31 cellular contexts compared by ENCODE assay signal in the genomic region with DNA sequence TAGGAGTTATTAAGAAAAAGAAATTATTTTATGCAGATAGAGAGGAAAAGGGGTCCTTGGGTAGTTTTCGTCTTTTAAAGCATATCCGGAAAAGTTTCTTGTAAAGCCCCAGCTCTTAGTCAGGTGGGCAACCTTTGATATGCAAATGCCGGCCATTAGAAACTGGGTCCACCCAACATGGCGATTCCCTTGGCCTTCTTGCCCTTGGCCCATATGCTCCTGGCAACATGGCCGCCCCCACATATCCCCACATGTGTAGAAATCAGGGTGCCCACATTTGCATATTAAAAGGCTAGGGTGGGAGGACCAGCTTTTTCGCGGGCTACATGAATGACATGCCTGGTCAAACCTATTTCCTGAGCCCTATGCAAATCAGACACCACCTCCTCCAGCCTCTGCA.
"Had no signal": no experiment of that assay in that cellular context is flagged by ENCODE, and none has a peak within 500 bp of the region (broad histone marks: within the 10 kb centered on the region; RNA-seq: fewer than 3 reads in every experiment).

No MANE protein-coding gene starts in this region.

- H3K9ac ChIP-seq: parathyroid adenoma had no signal

- H3K27me3 Mint-ChIP-seq: progenitor cell of endocrine pancreas, type B pancreatic cell had no signal

- H3K9me3 ChIP-seq: neutrophil, psoas muscle, spleen, suprapubic skin, testis, tibial artery, transverse colon, upper lobe of right lung, uterus had no signal

- H2AFZ ChIP-seq: parathyroid adenoma had no signal

- H3K4me1 ChIP-seq: parathyroid adenoma, psoas muscle, spleen, suprapubic skin, testis, tibial artery, transverse colon, upper lobe of right lung, uterus had no signal

- DNase-seq: naive thymus-derived CD4-positive, alpha-beta T cell; natural killer cell; nucleus accumbens; posterior cingulate gyrus; psoas muscle; right cardiac atrium; spleen; stimulated activated CD4-positive, alpha-beta T cell treated with anti-CD3 and anti-CD28 coated beads, Interleukin-12 subunit alpha, Interleukin-12 subunit beta, amount 100 ng/mL, for 4 hours; stimulated activated CD4-positive, alpha-beta T cell treated with anti-CD3 and anti-CD28 coated beads, Interleukin-1b, Interleukin-23, amount 100 ng/mL, for 48 hours; stimulated activated CD4-positive, alpha-beta T cell treated with anti-CD3 and anti-CD28 coated beads, Interleukin-4, amount 100 ng/mL, for 1 hour; stimulated activated CD4-positive, alpha-beta T cell treated with anti-CD3 and anti-CD28 coated beads, Interleukin-4, amount 100 ng/mL, for 4 hours; stimulated activated CD8-positive, alpha-beta memory T cell treated with anti-CD3 and anti-CD28 coated beads, Interleukin-4, amount 100 ng/mL, for 48 hours; stimulated activated naive CD4-positive, alpha-beta T cell; stimulated activated naive CD8-positive, alpha-beta T cell treated with anti-CD3 and anti-CD28 coated beads, Interleukin-15, amount 100 ng/mL, for 72 hours; stimulated activated naive CD8-positive, alpha-beta T cell treated with anti-CD3 and anti-CD28 coated beads, Interleukin-15, Interleukin-2, amounts not matched to agents 100 U/mL and 50 U/mL, for 24 hours; substantia nigra; testis; tibial artery; transverse colon; upper lobe of right lung; uterus had no signal

- H3K9me3 Mint-ChIP-seq: nephron had no signal

- ATAC-seq: naive thymus-derived CD4-positive, alpha-beta T cell; natural killer cell; psoas muscle; right cardiac atrium; sciatic nerve; stimulated activated memory B cell treated with anti-CD40 and anti-IgM and Interleukin-4, amounts not matched to agents 10 μg/mL and 1 μg/mL and 100 μg/mL, for 72 hours; stimulated activated naive CD8-positive, alpha-beta T cell treated with anti-CD3 and anti-CD28 coated beads, Interleukin-15, amount 100 ng/mL, for 72 hours; stimulated activated naive CD8-positive, alpha-beta T cell treated with anti-CD3 and anti-CD28 coated beads, Interleukin-15, Interleukin-2, amounts not matched to agents 100 U/mL and 50 U/mL, for 24 hours; upper lobe of right lung had no signal

- H3K27ac Mint-ChIP-seq: naive thymus-derived CD4-positive, alpha-beta T cell; natural killer cell; nephron; progenitor cell of endocrine pancreas; stimulated activated memory B cell treated with anti-CD40 and anti-IgM and Interleukin-4, amounts not matched to agents 10 μg/mL and 1 μg/mL and 100 μg/mL, for 72 hours; stimulated activated naive CD8-positive, alpha-beta T cell treated with anti-CD3 and anti-CD28 coated beads, Interleukin-15, amount 100 ng/mL, for 72 hours; type B pancreatic cell had no signal

- H3K4me2 ChIP-seq: smooth muscle cell had no signal

- H3K27ac ChIP-seq: neutrophil, parathyroid adenoma, psoas muscle, skin epidermis, spleen, suprapubic skin, testis, tibial artery, transverse colon, upper lobe of right lung, uterus had no signal

- H3K4me1 Mint-ChIP-seq: naive thymus-derived CD4-positive, alpha-beta T cell; natural killer cell; stimulated activated memory B cell treated with anti-CD40 and anti-IgM and Interleukin-4, amounts not matched to agents 10 μg/mL and 1 μg/mL and 100 μg/mL, for 72 hours; stimulated activated naive CD8-positive, alpha-beta T cell treated with anti-CD3 and anti-CD28 coated beads, Interleukin-15, amount 100 ng/mL, for 72 hours had no signal

- H3K36me3 Mint-ChIP-seq: naive thymus-derived CD4-positive, alpha-beta T cell; natural killer cell; stimulated activated memory B cell treated with anti-CD40 and anti-IgM and Interleukin-4, amounts not matched to agents 10 μg/mL and 1 μg/mL and 100 μg/mL, for 72 hours had no signal

- H3K4me3 ChIP-seq: psoas muscle, skin epidermis, smooth muscle cell, spleen, suprapubic skin, testis, tibial artery, transverse colon, upper lobe of right lung, uterus had no signal

- H3K36me3 ChIP-seq: neutrophil, spleen, suprapubic skin, transverse colon, upper lobe of right lung, uterus had no signal

- H3K27me3 ChIP-seq: neutrophil, spleen, suprapubic skin, testis, tibial artery, transverse colon, upper lobe of right lung, uterus had no signal

- H3K4me3 Mint-ChIP-seq: naive thymus-derived CD4-positive, alpha-beta T cell; natural killer cell; nephron; stimulated activated memory B cell treated with anti-CD40 and anti-IgM and Interleukin-4, amounts not matched to agents 10 μg/mL and 1 μg/mL and 100 μg/mL, for 72 hours; stimulated activated naive CD8-positive, alpha-beta T cell treated with anti-CD3 and anti-CD28 coated beads, Interleukin-15, amount 100 ng/mL, for 72 hours; type B pancreatic cell had no signal

- H3K79me2 ChIP-seq: parathyroid adenoma had no signal
